In genomic region chr9:129493002-129493713, GRCh38 we compare ENCODE assay signal across 12 cellular contexts.
DNase-seq lines count a peak whose midpoint lies in the region; ATAC-seq and TF ChIP-seq lines count a peak whose summit lies in the region.
"Had no signal": no experiment of that assay in that cellular context is flagged by ENCODE, and none has a peak within 500 bp of the region (broad histone marks: within the 10 kb centered on the region; RNA-seq: fewer than 3 reads in every experiment).

No MANE protein-coding gene starts in this region.

- H3K36me3 Mint-ChIP-seq in natural killer cell = no peaks in the 10 kb centered on the region
- H3K36me3 Mint-ChIP-seq in natural killer cell treated with Interleukin-12 subunit alpha and Interleukin-12 subunit beta and Interleukin-15 and Interleukin-18, amount 100 ng/mL, for 72 hours = no peaks in the 10 kb centered on the region
- peaks cover 28% of the 10 kb centered on the region for H3K36me3 Mint-ChIP-seq in central memory CD8-positive, alpha-beta T cell (ENCODE audit: insufficient read depth)
- H3K36me3 Mint-ChIP-seq in nephron progenitor cell (ENCODE audit: low read depth) = no peaks in the 10 kb centered on the region
- peaks cover 31% of the 10 kb centered on the region for H3K36me3 Mint-ChIP-seq in activated CD4-positive, alpha-beta memory T cell treated with anti-CD3 and anti-CD28 coated beads for 36 hours

- no peaks in the 10 kb centered on the region for H3K9me3 Mint-ChIP-seq in natural killer cell
- no peaks in the 10 kb centered on the region for H3K9me3 Mint-ChIP-seq in natural killer cell treated with Interleukin-12 subunit alpha and Interleukin-12 subunit beta and Interleukin-15 and Interleukin-18, amount 100 ng/mL, for 72 hours
- H3K9me3 Mint-ChIP-seq in central memory CD8-positive, alpha-beta T cell = no peaks in the 10 kb centered on the region
- no peaks in the 10 kb centered on the region for H3K9me3 Mint-ChIP-seq in nephron progenitor cell
- no peaks in the 10 kb centered on the region for H3K9me3 Mint-ChIP-seq in activated CD4-positive, alpha-beta memory T cell treated with anti-CD3 and anti-CD28 coated beads for 36 hours

- peak overlapping the region; percentile 33 for H3K4me3 Mint-ChIP-seq in natural killer cell
- no peak overlapping the region for H3K4me3 Mint-ChIP-seq in natural killer cell treated with Interleukin-12 subunit alpha and Interleukin-12 subunit beta and Interleukin-15 and Interleukin-18, amount 100 ng/mL, for 72 hours
- peak overlapping the region; percentile 6 for H3K4me3 Mint-ChIP-seq in central memory CD8-positive, alpha-beta T cell
- peak overlapping the region; percentile 26 for H3K4me3 Mint-ChIP-seq in nephron progenitor cell
- H3K4me3 Mint-ChIP-seq in activated CD4-positive, alpha-beta memory T cell treated with anti-CD3 and anti-CD28 coated beads for 36 hours = no peak overlapping the region
- H3K4me3 Mint-ChIP-seq: B cell had no signal

- intact Hi-C loops in natural killer cell (cut with micrococcal nuclease) = loop anchor here (10.0 kb wide), 1 partner anchor 62 kb away; no protein-coding TSS in a partner anchor
- intact Hi-C loops in activated CD4-positive, alpha-beta memory T cell treated with anti-CD3 and anti-CD28 coated beads for 36 hours (cut with micrococcal nuclease) = no loop called here

- POLR2A ChIA-PET in activated CD4-positive, alpha-beta memory T cell treated with anti-CD3 and anti-CD28 coated beads for 36 hours (lab: Charles Lee) = interaction anchor here (1.8 kb wide), 1 partner anchor 15 kb away, joined by 5 read pairs; no protein-coding TSS in a partner anchor

- no peak for ATAC-seq in natural killer cell
- ATAC-seq in natural killer cell treated with Interleukin-12 subunit alpha and Interleukin-12 subunit beta and Interleukin-15 and Interleukin-18, amount 100 ng/mL, for 72 hours = no peak
- ATAC-seq in central memory CD8-positive, alpha-beta T cell (replicated peaks; ENCODE audit: extremely low read depth, poor library complexity, severe bottlenecking) = no peak

- H3K4me1 Mint-ChIP-seq in natural killer cell (peaks cover 20 to 53% of the 10 kb centered on the region in 2 donors), nephron progenitor cell (peaks cover 82% of the 10 kb centered on the region)
- peaks cover 26 to 27% of the 10 kb centered on the region in 2 donors for H3K4me1 Mint-ChIP-seq in natural killer cell treated with Interleukin-12 subunit alpha and Interleukin-12 subunit beta and Interleukin-15 and Interleukin-18, amount 100 ng/mL, for 72 hours (ENCODE audit: low read depth in 2 of 2)
- peaks cover 47% of the 10 kb centered on the region for H3K4me1 Mint-ChIP-seq in central memory CD8-positive, alpha-beta T cell
- H3K4me1 Mint-ChIP-seq in activated CD4-positive, alpha-beta memory T cell treated with anti-CD3 and anti-CD28 coated beads for 36 hours (ENCODE audit: low read depth) = peaks cover 52% of the 10 kb centered on the region

- H3K27me3 Mint-ChIP-seq in natural killer cell (ENCODE audit: low read depth in 2 of 2) (peaks cover 0 to 5% of the 10 kb centered on the region in 2 donors), nephron progenitor cell (ENCODE audit: low read depth, poor library complexity) (peaks cover 8% of the 10 kb centered on the region)
- H3K27me3 Mint-ChIP-seq in natural killer cell treated with Interleukin-12 subunit alpha and Interleukin-12 subunit beta and Interleukin-15 and Interleukin-18, amount 100 ng/mL, for 72 hours = no peaks in the 10 kb centered on the region
- H3K27me3 Mint-ChIP-seq in central memory CD8-positive, alpha-beta T cell = no peaks in the 10 kb centered on the region
- no peaks in the 10 kb centered on the region for H3K27me3 Mint-ChIP-seq in activated CD4-positive, alpha-beta memory T cell treated with anti-CD3 and anti-CD28 coated beads for 36 hours

- DNase-seq in natural killer cell = no peak
- no peak for DNase-seq in natural killer cell treated with Interleukin-12 subunit alpha and Interleukin-12 subunit beta and Interleukin-15 and Interleukin-18, amount 100 ng/mL, for 72 hours (ENCODE audit: low spot score)
- DNase-seq in central memory CD8-positive, alpha-beta T cell (ENCODE audit: low spot score in 2 of 2) = no peak
- DNase-seq in nephron progenitor cell = no peak
- no peak for DNase-seq in activated CD4-positive, alpha-beta memory T cell treated with anti-CD3 and anti-CD28 coated beads for 36 hours
- no peak for DNase-seq in MV-4-11 (lab: John Stamatoyannopoulos, UW)
- DNase-seq in NCI-H1930 (lab: John Stamatoyannopoulos, UW) = no peak
- no peak for DNase-seq in GM19240 (ENCODE audit: insufficient read length, low spot score)
- DNase-seq: islet precursor cell; KBM-7; stimulated activated CD4-positive, alpha-beta T cell treated with anti-CD3 and anti-CD28 coated beads, Interleukin-4, amount 100 ng/mL, for 4 hours had no signal

- TF ChIP-seq CTCF in natural killer cell (IDR thresholded peaks at IDR 0.05) (no peak), nephron progenitor cell (IDR thresholded peaks at IDR 0.05) (no peak)

- CTCF ChIA-PET in activated CD4-positive, alpha-beta memory T cell treated with anti-CD3 and anti-CD28 coated beads for 36 hours (lab: Charles Lee) = interaction anchor here (1.4 kb wide), 1 partner anchor 319 kb away, joined by 4 read pairs; no protein-coding TSS in a partner anchor

- H3K27ac Mint-ChIP-seq in natural killer cell (no peak overlapping the region), nephron progenitor cell (no peak overlapping the region)
- peak overlapping the region in 1 of 2 donors; percentile 26 for H3K27ac Mint-ChIP-seq in natural killer cell treated with Interleukin-12 subunit alpha and Interleukin-12 subunit beta and Interleukin-15 and Interleukin-18, amount 100 ng/mL, for 72 hours
- peak overlapping the region; percentile 58 for H3K27ac Mint-ChIP-seq in central memory CD8-positive, alpha-beta T cell (ENCODE audit: low read depth)
- H3K27ac Mint-ChIP-seq in activated CD4-positive, alpha-beta memory T cell treated with anti-CD3 and anti-CD28 coated beads for 36 hours = no peak overlapping the region
- H3K27ac Mint-ChIP-seq: B cell had no signal

Comparison
In these comparisons a context has a peak if more than half of its experiments do, and no peak if none do; other contexts are left out.
1. H3K4me3 Mint-ChIP-seq: peak in natural killer cell (single experiment), central memory CD8-positive, alpha-beta T cell (single experiment) and nephron progenitor cell (single experiment); none in natural killer cell treated with Interleukin-12 subunit alpha and Interleukin-12 subunit beta and Interleukin-15 and Interleukin-18, amount 100 ng/mL, for 72 hours (single experiment) and activated CD4-positive, alpha-beta memory T cell treated with anti-CD3 and anti-CD28 coated beads for 36 hours (single experiment).